In genomic region chr19:45767410-45767880, GRCh38 we compare ENCODE assay signal across 8 cellular contexts. TPM values are rescaled to one million over a fixed set of nuclear protein-coding genes. Genes with fewer than 3 reads are reported as not detected.
A peak's percentile ranks its signal among the peaks of the same experiment; 100 is the strongest.
DNase-seq lines count a peak whose midpoint lies in the region; ATAC-seq and TF ChIP-seq lines count a peak whose summit lies in the region.

No MANE protein-coding gene starts in this region.

- POLR2A ChIA-PET in PC-3 (lab: Charles Lee; ENCODE audit: unreplicated experiment) = interaction anchor here (0.6 to 0.8 kb wide), 2 partner anchors 51 to 60 kb away, joined by 3 to 5 read pairs; no protein-coding TSS in a partner anchor

- no peaks in the 10 kb centered on the region for H4K20me1 ChIP-seq in PC-3 (ENCODE audit: low read length)

- peak; percentile 75 to 77 for TF ChIP-seq POLR2A in uterus (IDR thresholded peaks at IDR 0.05)

- H3K9me3 ChIP-seq in PC-3 (ENCODE audit: low read length) = no peaks in the 10 kb centered on the region
- no peaks in the 10 kb centered on the region for H3K9me3 ChIP-seq in ectodermal cell (ENCODE audit: control insufficient read depth, low read length)
- no peaks in the 10 kb centered on the region for H3K9me3 ChIP-seq in mesodermal cell (ENCODE audit: control insufficient read depth, low read length)
- H3K9me3 ChIP-seq in uterus = no peaks in the 10 kb centered on the region

- ATAC-seq in PC-3 = peak; percentile 14
- ATAC-seq in GM21526 (IDR thresholded peaks at IDR 0.05; ENCODE audit: low FRiP score, unreplicated experiment) = no peak
- ATAC-seq in GM19023 (IDR thresholded peaks at IDR 0.05; ENCODE audit: unreplicated experiment) = no peak

- H3K27me3 ChIP-seq in PC-3 (ENCODE audit: low read length) (no peaks in the 10 kb centered on the region), ectodermal cell (ENCODE audit: control insufficient read depth, insufficient read depth, low read length, poor library complexity, severe bottlenecking) (no peaks in the 10 kb centered on the region), uterus (no peaks in the 10 kb centered on the region)

- intact Hi-C loops in PC-3 (cut with micrococcal nuclease) (no loop called here), uterus (cut with DNase I; ENCODE audit: low total_unique reads) (no loop called here)

- H3F3A ChIP-seq in PC-3 (ENCODE audit: low read length, unreplicated experiment) = no peaks in the 10 kb centered on the region

- peak overlapping the region; percentile 74 for H3K9ac ChIP-seq in PC-3 (ENCODE audit: low read length)

- H3K36me3 ChIP-seq in PC-3 (ENCODE audit: low read depth, low read length) (no peaks in the 10 kb centered on the region), ectodermal cell (ENCODE audit: control insufficient read depth, insufficient read depth, low read length) (no peaks in the 10 kb centered on the region), mesodermal cell (ENCODE audit: control insufficient read depth, insufficient read depth, low read length) (peaks cover 16% of the 10 kb centered on the region), uterus (no peaks in the 10 kb centered on the region)

- no TSS peak for BruUV-seq in PC-3 (replicated peaks; lab: Mats Ljungman, UMichigan)

- H3K4me1 ChIP-seq in PC-3 (ENCODE audit: insufficient read depth, low read length) (peaks cover 28% of the 10 kb centered on the region; the same call in 1 of the 2 replicates), ectodermal cell (ENCODE audit: control insufficient read depth, insufficient read depth, low read length) (peaks cover 32% of the 10 kb centered on the region), mesodermal cell (ENCODE audit: control insufficient read depth, insufficient read depth, low read length, poor library complexity, severe bottlenecking) (peaks cover 43% of the 10 kb centered on the region), uterus (peaks cover 12 to 37% of the 10 kb centered on the region in 2 donors)

- peak overlapping the region; percentile 97 for H3K4me3 ChIP-seq in PC-3 (ENCODE audit: low read length)
- peak overlapping the region; percentile 92 for H3K4me3 ChIP-seq in ectodermal cell (ENCODE audit: insufficient read depth, low read depth, low read length)
- H3K4me3 ChIP-seq in mesodermal cell (ENCODE audit: extremely low read depth, insufficient read depth, low read length, poor library complexity, severe bottlenecking) = peak overlapping the region; percentile 80
- H3K4me3 ChIP-seq in uterus = peak overlapping the region; percentile 47 to 94

- no peaks in the 10 kb centered on the region for H3K9me2 ChIP-seq in PC-3 (replicated peaks; ENCODE audit: low read length)

- H2AFZ ChIP-seq in PC-3 (ENCODE audit: low read length) = peak overlapping the region; percentile 72

- CTCF ChIA-PET in PC-3 (lab: Charles Lee) = interaction anchor here (1.3 kb wide), 1 partner anchor 12 kb away, joined by 4 read pairs; no protein-coding TSS in a partner anchor

- DNase-seq in NCI-H82 (lab: John Stamatoyannopoulos, UW) = peak; percentile 52
- no peak for DNase-seq in NCI-H82 treated with DMSO at 0.1 percent for 48 hours (lab: John Stamatoyannopoulos, UW; ENCODE audit: unreplicated experiment)
- DNase-seq in PC-3 = peak; percentile 75
- peak; percentile 83 to 88 for DNase-seq in uterus

- WGBS in ectodermal cell, 2 experiments = 0 to 1% methylated on average over 31 of the region's 31 CpGs
- 0 to 1% methylated on average over 27 to 30 of the region's 31 CpGs for WGBS in mesodermal cell (ENCODE audit: insufficient coverage in 2 of 2), 2 experiments

- peak overlapping the region; percentile 95 for H3K4me2 ChIP-seq in PC-3 (ENCODE audit: low read length)

- TF ChIP-seq CTCF in PC-3 (conservative IDR thresholded peaks at IDR 0.05; ENCODE audit: low read depth, low read length) (no peak), uterus (IDR thresholded peaks at IDR 0.05) (peak in 2 of 4 experiments; percentile 5 to 10)

- no peaks in the 10 kb centered on the region for H3K79me2 ChIP-seq in PC-3 (ENCODE audit: low read length)

- H3K27ac ChIP-seq in PC-3 (ENCODE audit: low read length) (peak overlapping the region; percentile 56), ectodermal cell (ENCODE audit: insufficient read depth, low read depth, low read length, poor library complexity, severe bottlenecking) (peak overlapping the region; percentile 41), mesodermal cell (ENCODE audit: low read depth, low read length, severe bottlenecking) (peak overlapping the region; percentile 98), uterus (peak overlapping the region; percentile 90 to 92)

RNA-seq across cellular contexts. Expression of gene SIX5, which starts 1.6 kb away (rescaled TPM):
- total RNA-seq in PC-3 (2014; rRNA removed) (9.3 and 13.6 TPM in 2 replicates), uterus (10 to 100 TPM in 2 of 4 donors, 1 to 10 TPM in 2; 4.4 to 48.9 (median 12.5) TPM)
- polyA plus RNA-seq in ectodermal cell (2013, experiment 1 of 4) = 54.2 TPM
- polyA plus RNA-seq in ectodermal cell (2013, experiment 2 of 4) = 53.6 TPM
- polyA plus RNA-seq in ectodermal cell (2013, experiment 3 of 4) = 51.7 TPM
- polyA plus RNA-seq in ectodermal cell (2013, experiment 4 of 4) = 55.2 TPM
- 29.0 TPM for polyA plus RNA-seq in mesodermal cell (2013, experiment 1 of 2)
- 24.5 TPM for polyA plus RNA-seq in mesodermal cell (2013, experiment 2 of 2)

RNA-seq across cellular contexts. Expression of gene DMPK, which starts 14.8 kb away (rescaled TPM):
- total RNA-seq in PC-3 (2014; rRNA removed) = 18.3 and 18.9 TPM in 2 replicates
- polyA plus RNA-seq in ectodermal cell (2013, experiment 1 of 4) = 61.0 TPM
- 62.9 TPM for polyA plus RNA-seq in ectodermal cell (2013, experiment 2 of 4)
- 46.2 TPM for polyA plus RNA-seq in ectodermal cell (2013, experiment 3 of 4)
- polyA plus RNA-seq in ectodermal cell (2013, experiment 4 of 4) = 56.1 TPM
- polyA plus RNA-seq in mesodermal cell (2013, experiment 1 of 2) = 43.9 TPM
- 38.5 TPM for polyA plus RNA-seq in mesodermal cell (2013, experiment 2 of 2)
- total RNA-seq in uterus = 100 to 1,000 TPM in 1 of 4 donors, 10 to 100 TPM in 3; 15.3 to 211 (median 43.8) TPM

RNA-seq across cellular contexts. Expression of gene DMWD, which starts 25.2 kb away (rescaled TPM):
- 34.9 and 50.3 TPM in 2 replicates for total RNA-seq in PC-3 (2014; rRNA removed)
- 56.5 TPM for polyA plus RNA-seq in ectodermal cell (2013, experiment 1 of 4)
- 65.6 TPM for polyA plus RNA-seq in ectodermal cell (2013, experiment 2 of 4)
- polyA plus RNA-seq in ectodermal cell (2013, experiment 3 of 4) = 55.3 TPM
- polyA plus RNA-seq in ectodermal cell (2013, experiment 4 of 4) = 59.6 TPM
- polyA plus RNA-seq in mesodermal cell (2013, experiment 1 of 2) = 44.6 TPM
- 38.7 TPM for polyA plus RNA-seq in mesodermal cell (2013, experiment 2 of 2)
- total RNA-seq in uterus = 100 to 1,000 TPM in 1 of 4 donors, 10 to 100 TPM in 2, 1 to 10 TPM in 1; 4.4 to 103 (median 36.9) TPM

RNA-seq across cellular contexts. Expression of gene MEIOSIN, which starts 34.2 kb away (rescaled TPM):
- total RNA-seq in PC-3 (2014; rRNA removed) (not detected in 2 replicates), uterus (not detected)
- polyA plus RNA-seq in ectodermal cell (2013, experiment 1 of 4) = not detected
- polyA plus RNA-seq in ectodermal cell (2013, experiment 2 of 4) = not detected
- polyA plus RNA-seq in ectodermal cell (2013, experiment 3 of 4) = not detected
- polyA plus RNA-seq in ectodermal cell (2013, experiment 4 of 4) = not detected
- not detected for polyA plus RNA-seq in mesodermal cell (2013, experiment 1 of 2)
- not detected for polyA plus RNA-seq in mesodermal cell (2013, experiment 2 of 2)

RNA-seq across cellular contexts. Expression of gene FBXO46, which starts 36.7 kb away (rescaled TPM):
- total RNA-seq in PC-3 (2014; rRNA removed) (12.8 and 16.1 TPM in 2 replicates), uterus (10 to 100 TPM in 3 of 4 donors, 1 to 10 TPM in 1; 7.0 to 36.1 (median 15.2) TPM)
- 22.0 TPM for polyA plus RNA-seq in ectodermal cell (2013, experiment 1 of 4)
- 25.7 TPM for polyA plus RNA-seq in ectodermal cell (2013, experiment 2 of 4)
- polyA plus RNA-seq in ectodermal cell (2013, experiment 3 of 4) = 13.9 TPM
- 18.6 TPM for polyA plus RNA-seq in ectodermal cell (2013, experiment 4 of 4)
- 10.3 TPM for polyA plus RNA-seq in mesodermal cell (2013, experiment 1 of 2)
- polyA plus RNA-seq in mesodermal cell (2013, experiment 2 of 2) = 8.8 TPM

Comparison
In these comparisons a context has a peak if more than half of its experiments do, and no peak if none do; other contexts are left out.
1. H3K27ac ChIP-seq: peak in every context shown above with its lines; median percentile 98 in mesodermal cell; 91 in uterus; 56 in PC-3; 41 in ectodermal cell.